ENCODE assay signal across 25 cellular contexts in the genomic region with DNA sequence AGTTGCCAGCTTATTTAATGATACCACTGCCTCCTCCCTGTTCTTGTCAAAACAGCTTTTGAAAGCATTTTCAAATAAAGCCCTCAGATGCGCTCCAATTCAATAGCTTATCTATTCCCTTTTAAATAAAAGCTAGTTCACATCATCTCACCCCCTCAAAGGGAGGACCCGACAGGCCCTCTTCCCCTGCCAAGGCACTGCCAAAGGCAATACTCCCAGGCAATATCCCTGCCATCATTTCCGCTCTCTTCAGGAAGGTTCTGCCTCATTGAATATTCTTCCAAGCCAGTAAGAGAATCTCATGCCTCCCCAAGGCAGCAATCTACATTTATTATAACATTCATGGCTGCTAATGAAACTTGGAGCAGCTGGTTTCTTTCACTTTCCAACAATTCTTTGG.
DNase-seq lines count a peak whose midpoint lies in the region; ATAC-seq, FAIRE-seq and TF ChIP-seq lines count a peak whose summit lies in the region.
"Had no signal": no experiment of that assay in that cellular context is flagged by ENCODE, and none has a peak within 500 bp of the region (broad histone marks: within the 10 kb centered on the region; RNA-seq: fewer than 3 reads in every experiment).

No MANE protein-coding gene starts in this region.

- TF ChIP-seq POLR2A in H1 (IDR thresholded peaks at IDR 0.05; ENCODE audit: control extremely low read depth in 1 of 2, low read depth in 2 of 2, low read length in 2 of 2) (no peak), gastroesophageal sphincter (IDR thresholded peaks at IDR 0.05) (no peak), erythroblast (IDR thresholded peaks at IDR 0.05; ENCODE audit: low read length) (no peak)

- no peaks in the 10 kb centered on the region for H4K20me1 ChIP-seq in H1 (replicated peaks in 1 of 2; ENCODE audit: control insufficient read depth in 1 of 2, insufficient read depth in 2 of 2, low read length in 2 of 2)

- H3K9ac ChIP-seq in H1 (replicated peaks in 1 of 4; ENCODE audit: extremely low read depth in 1 of 4, low read depth in 3 of 4, low read length in 3 of 4) (no peak overlapping the region), parathyroid adenoma (no peak overlapping the region)
- H3K9ac ChIP-seq: KMS-11 had no signal

- H3K79me2 ChIP-seq in H1 (ENCODE audit: control insufficient read depth in 1 of 2, insufficient read depth in 2 of 2, low read length in 2 of 2) (no peaks in the 10 kb centered on the region), parathyroid adenoma (no peaks in the 10 kb centered on the region)

- ATAC-seq in gastroesophageal sphincter: no peak
- no peak for ATAC-seq in GM19463 (IDR thresholded peaks at IDR 0.05; ENCODE audit: unreplicated experiment)
- ATAC-seq: A549; CD8-positive, alpha-beta T cell; HCT116 had no signal

- H3K23me2 ChIP-seq in H1 (ENCODE audit: low read depth, low read length): no peaks in the 10 kb centered on the region

- H4K8ac ChIP-seq in H1 (ENCODE audit: extremely low read depth, insufficient read depth, low read length): no peak overlapping the region

- H3K4me3 ChIP-seq in BE2C (ENCODE audit: low read depth, low read length): 0 out of 2 replicates have a peak overlapping the region, but pooled peaks have one; percentile 11
- H3K4me3 ChIP-seq in H1 (ENCODE audit: extremely low read depth in 1 of 4, insufficient read depth in 2 of 4, low read depth in 3 of 4, low read length in 4 of 4): no peak overlapping the region
- H3K4me3 ChIP-seq in parathyroid adenoma (ENCODE audit: low read depth, low read length): no peak overlapping the region
- no peak overlapping the region for H3K4me3 ChIP-seq in gastroesophageal sphincter
- H3K4me3 ChIP-seq: A549, PC-9, SJSA1 had no signal

- FAIRE-seq in H1 (lab: Jason Lieb, UNC): no peak
- FAIRE-seq: A549, G401.6 had no signal

- H2BK15ac ChIP-seq in H1 (ENCODE audit: low read length): no peak overlapping the region

- H4K5ac ChIP-seq in H1 (ENCODE audit: insufficient read length, low read depth, low read length): no peak overlapping the region

- H3K4me1 ChIP-seq in BE2C (0 out of 2 replicates have a peak, but pooled peaks cover 3% of the 10 kb centered on the region), H1 (replicated peaks in 1 of 4; ENCODE audit: control insufficient read depth in 3 of 4, insufficient read depth in 4 of 4, low read length in 3 of 4) (peaks cover 0 to 1% (median 0%) of the 10 kb centered on the region in 4 experiments; a peak in 2 of 7 replicates), parathyroid adenoma (peaks cover 8% of the 10 kb centered on the region), gastroesophageal sphincter (peaks cover 0 to 6% (median 0%) of the 10 kb centered on the region in 3 donors)
- H3K4me1 ChIP-seq: A549, Caco-2, SJSA1 had no signal

- H3K27me3 ChIP-seq in BE2C (no peaks in the 10 kb centered on the region), H1 (replicated peaks in 1 of 4; ENCODE audit: control insufficient read depth in 3 of 4, extremely low read depth in 1 of 4, insufficient read depth in 3 of 4, low read length in 3 of 4) (no peaks in the 10 kb centered on the region), parathyroid adenoma (ENCODE audit: control insufficient read depth, insufficient read depth, low read length) (no peaks in the 10 kb centered on the region), gastroesophageal sphincter (no peaks in the 10 kb centered on the region)
- H3K27me3 ChIP-seq: SJSA1 had no signal

- H2BK5ac ChIP-seq in H1 (ENCODE audit: low read depth, low read length): no peak overlapping the region

- H3K36me3 ChIP-seq in BE2C (no peaks in the 10 kb centered on the region), H1 (ENCODE audit: control insufficient read depth in 2 of 4, insufficient read depth in 4 of 4, low read length in 3 of 4) (no peaks in the 10 kb centered on the region), parathyroid adenoma (ENCODE audit: control insufficient read depth, insufficient read depth, low read length) (no peaks in the 10 kb centered on the region), gastroesophageal sphincter (no peaks in the 10 kb centered on the region)
- H3K36me3 ChIP-seq: SJSA1 had no signal

- H2AFZ ChIP-seq in H1 (ENCODE audit: low read length) (no peak overlapping the region), parathyroid adenoma (no peak overlapping the region)
- H2AFZ ChIP-seq: PC-9 had no signal

- no peak overlapping the region for H2BK12ac ChIP-seq in H1 (ENCODE audit: low read depth, low read length)

- H3K18ac ChIP-seq in H1 (ENCODE audit: extremely low read depth, low read length): no peak overlapping the region

- TF ChIP-seq RAD21 in H1 (IDR thresholded peaks at IDR 0.05 in 1 of 2, conservative IDR thresholded peaks at IDR 0.05 in 1 of 2; ENCODE audit: low read depth in 2 of 2, low read length in 2 of 2): no peak

- no peak overlapping the region for H3K56ac ChIP-seq in H1 (replicated peaks; ENCODE audit: insufficient read length, low read depth, low read length)

- peak; percentile 33 for DNase-seq in BE2C
- DNase-seq in NCI-H345 (lab: John Stamatoyannopoulos, UW): peak; percentile 30
- no peak for DNase-seq in H1 (ENCODE audit: low read depth in 1 of 2, low spot score in 2 of 2)
- DNase-seq in erythroblast (lab: John Stamatoyannopoulos, UW): no peak
- DNase-seq: AML-193; Caco-2; CD8-positive, alpha-beta T cell; NCI-H1092; NCI-H1417 treated with DMSO at 0.1 percent for 48 hours; NCI-H187; NCI-H2081 treated with DMSO at 0.1 percent for 48 hours; NCI-H2171 treated with DMSO at 0.1 percent for 48 hours; NCI-H446 treated with DMSO at 0.1 percent for 48 hours; NCI-H526; PC-9; Right ventricle myocardium superior had no signal

- H2AK5ac ChIP-seq in H1 (ENCODE audit: low read depth, low read length): no peak overlapping the region

- H3K27ac ChIP-seq in H1 (ENCODE audit: low read depth, low read length) (no peak overlapping the region), parathyroid adenoma (no peak overlapping the region), gastroesophageal sphincter (no peak overlapping the region)
- H3K27ac ChIP-seq: A549, C4-2B, KMS-11, PC-9, SJSA1 had no signal

- H2BK20ac ChIP-seq in H1 (ENCODE audit: low read length): 0 out of 2 replicates have a peak overlapping the region, but pooled peaks have one; percentile 57

- 92% methylated on average over 3 of the region's 3 CpGs; no CpG with 5 or more reads in 1 of the 2 experiments for WGBS in H1 (ENCODE audit: extremely low coverage in 1 of 2, insufficient coverage in 1 of 2, insufficient read length in 1 of 2, insufficient replicate concordance in 2 of 2, low coverage in 1 of 2, low lambda C conversion rate in 2 of 2, missing lambda C conversion rate in 1 of 2), 2 experiments
- WGBS in gastroesophageal sphincter (ENCODE audit: low coverage in 1 of 2), 2 donors: 62 to 81% methylated on average over 2 to 3 of the region's 3 CpGs

- TF ChIP-seq EP300 in H1 (IDR thresholded peaks at IDR 0.05; ENCODE audit: borderline replicate concordance in 1 of 2, low read depth in 2 of 2, low read length in 2 of 2) (no peak), gastroesophageal sphincter (IDR thresholded peaks at IDR 0.05) (no peak)

- no peak overlapping the region for H3K23ac ChIP-seq in H1 (ENCODE audit: insufficient read length)

- no peak overlapping the region for H3K4me2 ChIP-seq in H1 (ENCODE audit: insufficient read depth in 1 of 2, low read depth in 2 of 2, low read length in 2 of 2)
- H3K4me2 ChIP-seq in parathyroid adenoma (ENCODE audit: low read length): peak overlapping the region; percentile 26
- H3K4me2 ChIP-seq: A549, KMS-11, PC-9 had no signal

- no peaks in the 10 kb centered on the region for H3K79me1 ChIP-seq in H1 (ENCODE audit: low read depth, low read length)

- H3K4ac ChIP-seq in H1 (replicated peaks; ENCODE audit: insufficient read length, low read depth, low read length): no peak overlapping the region

- POLR2A ChIA-PET in H1 (lab: Charles Lee; ENCODE audit: partially characterized antibody): no interaction called here

- CTCF ChIA-PET in H1 (lab: Charles Lee; ENCODE audit: partially characterized antibody): interaction anchor here (1.5 kb wide), 1 partner anchor 215 kb away, joined by 4 read pairs; no protein-coding TSS in a partner anchor

- H2BK120ac ChIP-seq in H1 (replicated peaks; ENCODE audit: low read depth, low read length): no peak overlapping the region

- TF ChIP-seq CTCF in BE2C (IDR thresholded peaks at IDR 0.05; ENCODE audit: low read depth, low read length): no peak
- no peak for TF ChIP-seq CTCF in H1 (IDR thresholded peaks at IDR 0.05; ENCODE audit: control extremely low read depth in 1 of 3, insufficient read depth in 1 of 3, low read depth in 1 of 3, low read length in 3 of 3)
- no peak for TF ChIP-seq CTCF in parathyroid adenoma (IDR thresholded peaks at IDR 0.05)
- no peak for TF ChIP-seq CTCF in gastroesophageal sphincter (IDR thresholded peaks at IDR 0.05)

- no peak overlapping the region for H3K14ac ChIP-seq in H1 (ENCODE audit: insufficient read length)

- H3K9me3 ChIP-seq in BE2C (no peaks in the 10 kb centered on the region), H1 (ENCODE audit: insufficient read depth in 2 of 2, low read depth in 1 of 2, low read length in 1 of 2) (no peaks in the 10 kb centered on the region), parathyroid adenoma (ENCODE audit: control insufficient read depth, low read length) (no peaks in the 10 kb centered on the region), gastroesophageal sphincter (no peaks in the 10 kb centered on the region)
- H3K9me3 ChIP-seq: A549, Caco-2, SJSA1 had no signal

- H4K91ac ChIP-seq in H1 (replicated peaks; ENCODE audit: insufficient read length, low read length): no peak overlapping the region

TF ChIP-seq in H1, 55 proteins besides CTCF, POLR2A, EP300 and RAD21:
- TF ChIP-seq SP4 (IDR thresholded peaks at IDR 0.05; ENCODE audit: low read length): no peak
- TF ChIP-seq TCF12 (IDR thresholded peaks at IDR 0.05; ENCODE audit: low read depth, low read length): no peak

Comparison
In these comparisons a context has a peak if more than half of its experiments do, and no peak if none do; other contexts are left out.
1. DNase-seq: peak in BE2C (single experiment) and NCI-H345 (single experiment); none in H1 (0 of 2) and erythroblast (0 of 2).